In genomic region chr1:175922254-175922881, GRCh38 we compare ENCODE assay signal across 17 cellular contexts.
"Had no signal": no experiment of that assay in that cellular context is flagged by ENCODE, and none has a peak within 500 bp of the region (broad histone marks: within the 10 kb centered on the region; RNA-seq: fewer than 3 reads in every experiment).

No MANE protein-coding gene starts in this region.

- DNase-seq: activated CD4-positive, CD25-positive, alpha-beta regulatory T cell treated with anti-CD3 and anti-CD28 coated beads, Interleukin-2, amount 50 U/mL, for 72 hours; activated gamma-delta T cell treated with Interleukin-2 at 50 U/mL for 16 hours; adrenal gland; effector CD8-positive, alpha-beta T cell; kidney; left lung; pancreas; right lobe of liver; stimulated activated CD4-positive, alpha-beta T cell treated with anti-CD3 and anti-CD28 coated beads, Interleukin-4, amount 100 ng/mL, for 4 hours; T1000; upper lobe of left lung had no signal

- H3K4me3 ChIP-seq: adrenal gland, esophagus muscularis mucosa, left lung, pancreas, right lobe of liver, thoracic aorta, upper lobe of left lung had no signal

- H3K36me3 ChIP-seq: adrenal gland, neutrophil, pancreas, right lobe of liver, thoracic aorta, upper lobe of left lung had no signal

- H3K27ac ChIP-seq: adrenal gland, esophagus muscularis mucosa, left lung, neutrophil, pancreas, right lobe of liver, thoracic aorta, upper lobe of left lung had no signal

- H3K4me1 ChIP-seq: adrenal gland, left lung, pancreas, right lobe of liver, upper lobe of left lung had no signal

- H3K9me3 ChIP-seq: adrenal gland, neutrophil, pancreas, right lobe of liver, thoracic aorta had no signal

- ATAC-seq: activated naive CD4-positive, alpha-beta T cell treated with anti-CD3 and anti-CD28 coated beads, Interleukin-2, amount 50 U/mL, for 72 hours; left lung; natural killer cell treated with Interleukin-12 subunit alpha and Interleukin-12 subunit beta and Interleukin-15 and Interleukin-18, amount 100 ng/mL, for 72 hours; pancreas; right lobe of liver; stimulated activated memory B cell treated with anti-CD40 and anti-IgM and Interleukin-4, amounts not matched to agents 10 μg/mL and 1 μg/mL and 100 μg/mL, for 72 hours had no signal

- H3K27me3 ChIP-seq: adrenal gland, esophagus muscularis mucosa, left lung, neutrophil, pancreas, right lobe of liver, upper lobe of left lung had no signal
